Comparison of ENCODE assay signal across 26 cellular contexts in the genomic region with DNA sequence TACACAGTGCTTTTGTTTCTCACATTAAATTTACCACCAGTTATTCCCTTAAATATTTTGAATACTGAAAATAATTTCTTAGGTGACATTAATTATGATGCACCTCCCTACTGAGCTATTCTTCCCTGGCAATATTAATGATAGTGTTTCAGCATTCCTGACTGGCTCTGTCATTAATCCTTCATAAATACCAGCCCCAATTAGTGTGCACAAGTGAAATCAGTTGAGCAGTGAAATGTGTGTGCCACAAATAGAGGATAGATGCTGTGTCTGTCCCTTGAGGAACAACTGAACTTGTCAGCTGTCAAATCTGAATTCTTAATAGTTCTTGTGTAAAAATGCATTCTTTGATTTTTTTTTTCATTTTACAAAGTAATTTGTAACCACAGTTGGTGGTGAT.
"Had no signal": no experiment of that assay in that cellular context is flagged by ENCODE, and none has a peak within 500 bp of the region (broad histone marks: within the 10 kb centered on the region; RNA-seq: fewer than 3 reads in every experiment).

No MANE protein-coding gene starts in this region.

- H3K9me3 ChIP-seq: esophagus squamous epithelium, left ventricle myocardium inferior, prostate gland, right lobe of liver, spleen, tibial artery, upper lobe of left lung, vagina had no signal

- H3K9me3 Mint-ChIP-seq: naive B cell; nephron; stimulated activated memory B cell treated with anti-CD40 and anti-IgM and Interleukin-4, amounts not matched to agents 10 μg/mL and 1 μg/mL and 100 μg/mL, for 72 hours; stimulated activated naive CD8-positive, alpha-beta T cell treated with anti-CD3 and anti-CD28 coated beads, Interleukin-15, Interleukin-2, amounts not matched to agents 100 ng/mL and 50 ng/mL, for 24 hours had no signal

- H3K27ac ChIP-seq: epithelial cell of prostate, esophagus squamous epithelium, hepatocyte, left ventricle myocardium inferior, parathyroid adenoma, prostate gland, right lobe of liver, spleen, tibial artery, upper lobe of left lung, vagina had no signal

- H3K4me2 ChIP-seq: hepatocyte had no signal

- H3K4me3 ChIP-seq: esophagus squamous epithelium, hepatocyte, left ventricle myocardium inferior, lung, prostate gland, right lobe of liver, spleen, tibial artery, upper lobe of left lung, vagina had no signal

- ATAC-seq: left cardiac atrium; right lobe of liver; stimulated activated memory B cell treated with anti-CD40 and anti-IgM and Interleukin-4, amounts not matched to agents 10 μg/mL and 1 μg/mL and 100 μg/mL, for 72 hours had no signal

- DNase-seq: effector memory CD4-positive, alpha-beta T cell; esophagus squamous epithelium; foreskin melanocyte; head of caudate nucleus; kidney; left cardiac atrium; left ventricle myocardium inferior; mesenchymal stem cell; midbrain; naive B cell; right lobe of liver; spleen; stimulated activated CD4-positive, alpha-beta T cell treated with anti-CD3 and anti-CD28 coated beads, Interleukin-15, amount 100 ng/mL, for 24 hours; stimulated activated CD4-positive, alpha-beta T cell treated with anti-CD3 and anti-CD28 coated beads, Interleukin-1b, Interleukin-23, amount 100 ng/mL, for 48 hours; stimulated activated CD4-positive, alpha-beta T cell treated with anti-CD3 and anti-CD28 coated beads, Interleukin-4, amount 100 ng/mL, for 24 hours; tibial artery; upper lobe of left lung had no signal

- H3K4me1 Mint-ChIP-seq: naive B cell; stimulated activated memory B cell treated with anti-CD40 and anti-IgM and Interleukin-4, amounts not matched to agents 10 μg/mL and 1 μg/mL and 100 μg/mL, for 72 hours had no signal

- H3K4me3 Mint-ChIP-seq: naive B cell; nephron; stimulated activated memory B cell treated with anti-CD40 and anti-IgM and Interleukin-4, amounts not matched to agents 10 μg/mL and 1 μg/mL and 100 μg/mL, for 72 hours; stimulated activated naive CD8-positive, alpha-beta T cell treated with anti-CD3 and anti-CD28 coated beads, Interleukin-15, Interleukin-2, amounts not matched to agents 100 ng/mL and 50 ng/mL, for 24 hours had no signal

- H3K79me2 ChIP-seq: hepatocyte, parathyroid adenoma had no signal

- H3K27ac Mint-ChIP-seq: naive B cell; nephron; stimulated activated memory B cell treated with anti-CD40 and anti-IgM and Interleukin-4, amounts not matched to agents 10 μg/mL and 1 μg/mL and 100 μg/mL, for 72 hours; stimulated activated naive CD8-positive, alpha-beta T cell treated with anti-CD3 and anti-CD28 coated beads, Interleukin-15, Interleukin-2, amounts not matched to agents 100 ng/mL and 50 ng/mL, for 24 hours had no signal

- H3K36me3 ChIP-seq: esophagus squamous epithelium, left ventricle myocardium inferior, prostate gland, right lobe of liver, spleen, tibial artery, upper lobe of left lung, vagina had no signal

- H2AFZ ChIP-seq: hepatocyte, parathyroid adenoma had no signal

- H3K9ac ChIP-seq: parathyroid adenoma had no signal

- H3K36me3 Mint-ChIP-seq: naive B cell; stimulated activated memory B cell treated with anti-CD40 and anti-IgM and Interleukin-4, amounts not matched to agents 10 μg/mL and 1 μg/mL and 100 μg/mL, for 72 hours had no signal

- H3K27me3 ChIP-seq: esophagus squamous epithelium, hepatocyte, right lobe of liver, spleen, tibial artery, upper lobe of left lung, vagina had no signal

- H3K4me1 ChIP-seq: left ventricle myocardium inferior, parathyroid adenoma, prostate gland, right lobe of liver, spleen, upper lobe of left lung had no signal
